In genomic region chr12:101280006-101280505, GRCh38 we compare ENCODE assay signal across 1 cellular context.
TF ChIP-seq lines count a peak whose summit lies in the region.

Gene UTP20 (plus strand): TSS chr12:101280105. CDS start chr12:101280283, 178 bp downstream.

TF ChIP-seq in K562, 482 proteins besides CTCF, POLR2A, EP300 and RAD21 (continued from another document and continues in another):
- TF ChIP-seq HEY1 (CRISPR knock-in tag; IDR thresholded peaks at IDR 0.05; ENCODE audit: borderline replicate concordance) = peak; percentile 33; the same call in 1 of the 2 replicates
- TF ChIP-seq MXI1 (IDR thresholded peaks at IDR 0.05; ENCODE audit: low read depth, low read length) = peak; percentile 100
- no peak for TF ChIP-seq ZNF143 (CRISPR knock-in tag; IDR thresholded peaks at IDR 0.05)
- peak in 1 of 2 experiments; percentile 67; a peak in 1 of 4 replicates for TF ChIP-seq MAZ (CRISPR knock-in tag; conservative IDR thresholded peaks at IDR 0.05 in 1 of 2, IDR thresholded peaks at IDR 0.05 in 1 of 2)
- no peak for TF ChIP-seq CHD1 (IDR thresholded peaks at IDR 0.05; ENCODE audit: low read length)
- peak; percentile 68 for TF ChIP-seq TAF1 (IDR thresholded peaks at IDR 0.05; ENCODE audit: control insufficient read depth, extremely low read depth, insufficient read depth, low read length, severe bottlenecking)
- peak; percentile 71 for TF ChIP-seq SETDB1 (IDR thresholded peaks at IDR 0.05; ENCODE audit: low read length)
- TF ChIP-seq ZNF740 (CRISPR knock-in tag; IDR thresholded peaks at IDR 0.05) = no peak
- TF ChIP-seq ZNF740 (tag; IDR thresholded peaks at IDR 0.05) = no peak
- TF ChIP-seq SFPQ (IDR thresholded peaks at IDR 0.05; ENCODE audit: low read depth, low read length) = no peak
- TF ChIP-seq PHF8 (IDR thresholded peaks at IDR 0.05; ENCODE audit: borderline replicate concordance, low read length) = peak; percentile 84
- no peak for TF ChIP-seq COPS2 (conservative IDR thresholded peaks at IDR 0.05)
- TF ChIP-seq IRF1 (CRISPR knock-in tag; IDR thresholded peaks at IDR 0.05; ENCODE audit: borderline replicate concordance) = no peak
- peak; percentile 65; the same call in 1 of the 2 replicates for TF ChIP-seq TFAP4 (CRISPR knock-in tag; IDR thresholded peaks at IDR 0.05; ENCODE audit: borderline replicate concordance)
- TF ChIP-seq TOE1 (IDR thresholded peaks at IDR 0.05; ENCODE audit: borderline replicate concordance) = peak; percentile 95
- TF ChIP-seq TOE1 (CRISPR knock-in tag; IDR thresholded peaks at IDR 0.05; ENCODE audit: borderline replicate concordance, low read depth) = no peak
- TF ChIP-seq GTF2A2 (tag; IDR thresholded peaks at IDR 0.05) = no peak
- 0 out of 2 replicates have a peak, but pooled peaks have one; percentile 23 for TF ChIP-seq ARID3B (CRISPR knock-in tag; IDR thresholded peaks at IDR 0.05; ENCODE audit: borderline replicate concordance)
- TF ChIP-seq ZNF354B (CRISPR knock-in tag; IDR thresholded peaks at IDR 0.05) = no peak
- 0 out of 4 replicates have a peak, but pooled peaks of 1 of the 2 experiments have one; percentile 2 for TF ChIP-seq RCOR1 (IDR thresholded peaks at IDR 0.05; ENCODE audit: borderline replicate concordance in 1 of 2, low read depth in 2 of 2, low read length in 2 of 2)
- peak in 1 of 2 experiments; percentile 23 for TF ChIP-seq E2F6 (IDR thresholded peaks at IDR 0.05; ENCODE audit: borderline replicate concordance in 1 of 2, extremely low read depth in 1 of 2, insufficient read depth in 1 of 2, insufficient read length in 1 of 2, low read depth in 1 of 2, low read length in 1 of 2, poor library complexity in 1 of 2, severe bottlenecking in 1 of 2)
- 0 out of 2 replicates have a peak, but pooled peaks have one; percentile 20 for TF ChIP-seq GTF2E2 (tag; IDR thresholded peaks at IDR 0.05)
- TF ChIP-seq SUPT5H (IDR thresholded peaks at IDR 0.05) = peak; percentile 67
- peak; percentile 99 to 100 for TF ChIP-seq HDAC1 (IDR thresholded peaks at IDR 0.05)
- 0 out of 2 replicates have a peak, but pooled peaks have one; percentile 16 for TF ChIP-seq CHD2 (IDR thresholded peaks at IDR 0.05; ENCODE audit: low read depth, low read length)
- no peak for TF ChIP-seq GATAD2A (IDR thresholded peaks at IDR 0.05)
- peak; percentile 95 for TF ChIP-seq RAD51 (IDR thresholded peaks at IDR 0.05; ENCODE audit: borderline replicate concordance, low read depth)
- TF ChIP-seq SNIP1 (IDR thresholded peaks at IDR 0.05; ENCODE audit: low read depth) = no peak
- peak; percentile 74 for TF ChIP-seq ELF1 (tag; IDR thresholded peaks at IDR 0.05)
- TF ChIP-seq CSDE1 (IDR thresholded peaks at IDR 0.05) = no peak
- peak; percentile 72 for TF ChIP-seq CXXC5 (CRISPR knock-in tag; IDR thresholded peaks at IDR 0.05)
- TF ChIP-seq AFF4 (CRISPR knock-in tag; IDR thresholded peaks at IDR 0.05) = peak; percentile 57; the same call in 1 of the 2 replicates
- no peak for TF ChIP-seq HLTF (IDR thresholded peaks at IDR 0.05)
- TF ChIP-seq SIN3A (IDR thresholded peaks at IDR 0.05; ENCODE audit: borderline replicate concordance in 2 of 2, control insufficient read depth in 1 of 2, low read depth in 2 of 2, low read length in 2 of 2) = peak; percentile 100
- no peak for TF ChIP-seq NFE2 (IDR thresholded peaks at IDR 0.05; ENCODE audit: low read depth)
- 0 out of 4 replicates have a peak, but pooled peaks of 1 of the 2 experiments have one; percentile 11 for TF ChIP-seq UBTF (IDR thresholded peaks at IDR 0.05; ENCODE audit: borderline replicate concordance in 1 of 2, low read depth in 2 of 2, low read length in 2 of 2)
- peak; percentile 99 for TF ChIP-seq MAX (CRISPR knock-in tag; IDR thresholded peaks at IDR 0.05)
- peak; percentile 97 for TF ChIP-seq TGIF2 (CRISPR knock-in tag; IDR thresholded peaks at IDR 0.05)
- peak; percentile 100 for TF ChIP-seq HDAC2 (IDR thresholded peaks at IDR 0.05)
- peak; percentile 76 for TF ChIP-seq LCOR (CRISPR knock-in tag; IDR thresholded peaks at IDR 0.05)
